In the genomic region with DNA sequence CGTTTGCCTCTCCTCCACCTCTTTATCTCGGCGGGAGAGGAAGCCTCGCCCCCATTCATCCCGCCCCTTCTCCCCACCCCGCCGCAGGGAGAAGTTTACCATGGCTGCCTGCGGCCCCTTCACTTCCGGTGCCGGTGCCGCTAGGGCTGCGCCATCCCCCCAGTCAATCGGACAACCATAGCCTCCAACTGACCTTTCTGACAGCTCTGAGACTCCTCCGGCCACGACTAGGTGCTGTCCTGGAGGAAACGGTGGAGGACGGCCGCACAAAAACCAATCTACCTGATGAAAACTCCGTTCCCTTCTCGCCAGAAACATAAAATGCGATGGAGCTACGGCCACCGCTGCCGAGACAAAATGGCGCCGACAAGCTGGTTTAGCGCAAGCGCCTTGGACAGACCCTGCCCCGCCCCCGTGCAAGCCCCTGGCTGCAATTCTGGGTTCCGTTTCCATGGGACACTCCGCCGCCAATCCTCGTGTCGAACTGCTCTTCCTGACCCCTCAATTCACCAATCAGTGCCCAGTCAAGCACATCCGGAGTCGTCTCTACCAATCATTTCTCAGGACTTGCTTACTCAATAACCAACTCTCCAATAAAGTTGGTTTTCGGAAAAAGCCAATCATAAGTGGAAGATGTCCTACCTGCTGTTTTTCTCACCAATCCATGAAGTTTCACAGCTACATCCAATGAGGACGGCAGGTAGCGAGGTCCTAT, we compare ENCODE assay signal across 1 cellular context.
A peak's percentile ranks its signal among the peaks of the same experiment; 100 is the strongest.
TF ChIP-seq lines count a peak whose summit lies in the region.

No MANE protein-coding gene starts in this region.

TF ChIP-seq in HepG2, 621 proteins besides CTCF, POLR2A, EP300 and RAD21 (continued from another document):
- TF ChIP-seq, protein P1, sequence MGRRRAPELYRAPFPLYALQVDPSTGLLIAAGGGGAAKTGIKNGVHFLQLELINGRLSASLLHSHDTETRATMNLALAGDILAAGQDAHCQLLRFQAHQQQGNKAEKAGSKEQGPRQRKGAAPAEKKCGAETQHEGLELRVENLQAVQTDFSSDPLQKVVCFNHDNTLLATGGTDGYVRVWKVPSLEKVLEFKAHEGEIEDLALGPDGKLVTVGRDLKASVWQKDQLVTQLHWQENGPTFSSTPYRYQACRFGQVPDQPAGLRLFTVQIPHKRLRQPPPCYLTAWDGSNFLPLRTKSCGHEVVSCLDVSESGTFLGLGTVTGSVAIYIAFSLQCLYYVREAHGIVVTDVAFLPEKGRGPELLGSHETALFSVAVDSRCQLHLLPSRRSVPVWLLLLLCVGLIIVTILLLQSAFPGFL (CRISPR knock-in tag; IDR thresholded peaks at IDR 0.05), result no peak
- TF ChIP-seq, protein P2, sequence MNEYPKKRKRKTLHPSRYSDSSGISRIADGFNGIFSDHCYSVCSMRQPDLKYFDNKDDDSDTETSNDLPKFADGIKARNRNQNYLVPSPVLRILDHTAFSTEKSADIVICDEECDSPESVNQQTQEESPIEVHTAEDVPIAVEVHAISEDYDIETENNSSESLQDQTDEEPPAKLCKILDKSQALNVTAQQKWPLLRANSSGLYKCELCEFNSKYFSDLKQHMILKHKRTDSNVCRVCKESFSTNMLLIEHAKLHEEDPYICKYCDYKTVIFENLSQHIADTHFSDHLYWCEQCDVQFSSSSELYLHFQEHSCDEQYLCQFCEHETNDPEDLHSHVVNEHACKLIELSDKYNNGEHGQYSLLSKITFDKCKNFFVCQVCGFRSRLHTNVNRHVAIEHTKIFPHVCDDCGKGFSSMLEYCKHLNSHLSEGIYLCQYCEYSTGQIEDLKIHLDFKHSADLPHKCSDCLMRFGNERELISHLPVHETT (CRISPR knock-in tag; conservative IDR thresholded peaks at IDR 0.05), result no peak
- TF ChIP-seq HNRNPK (IDR thresholded peaks at IDR 0.05; ENCODE audit: low read depth, low read length, poor library complexity, severe bottlenecking) (no peak), ZNF17 (CRISPR knock-in tag; IDR thresholded peaks at IDR 0.05) (no peak), SIX4 (CRISPR knock-in tag; IDR thresholded peaks at IDR 0.05) (0 out of 2 replicates have a peak, but pooled peaks have one; percentile 31), WIZ (CRISPR knock-in tag; IDR thresholded peaks at IDR 0.05) (no peak), ZNF660 (CRISPR knock-in tag; IDR thresholded peaks at IDR 0.05; ENCODE audit: borderline replicate concordance, low read depth) (no peak), ZNF234 (CRISPR knock-in tag; conservative IDR thresholded peaks at IDR 0.05) (no peak), ZNF335 (CRISPR knock-in tag; IDR thresholded peaks at IDR 0.05) (peak; percentile 59; the same call in 1 of the 2 replicates), ARNT (IDR thresholded peaks at IDR 0.05) (no peak), ZNF557 (CRISPR knock-in tag; IDR thresholded peaks at IDR 0.05) (no peak), ATAD3A (CRISPR knock-in tag; IDR thresholded peaks at IDR 0.05) (no peak), SAFB2 (CRISPR knock-in tag; IDR thresholded peaks at IDR 0.05; ENCODE audit: borderline replicate concordance, low read depth) (peak; percentile 53; the same call in 1 of the 2 replicates), HHEX (CRISPR knock-in tag; IDR thresholded peaks at IDR 0.05) (no peak), ZNF720 (CRISPR knock-in tag; IDR thresholded peaks at IDR 0.05) (no peak)
- TF ChIP-seq, protein P3, sequence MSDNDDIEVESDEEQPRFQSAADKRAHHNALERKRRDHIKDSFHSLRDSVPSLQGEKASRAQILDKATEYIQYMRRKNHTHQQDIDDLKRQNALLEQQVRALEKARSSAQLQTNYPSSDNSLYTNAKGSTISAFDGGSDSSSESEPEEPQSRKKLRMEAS (IDR thresholded peaks at IDR 0.05), result peak; percentile 11; the same call in 1 of the 2 replicates
- TF ChIP-seq, protein P4, sequence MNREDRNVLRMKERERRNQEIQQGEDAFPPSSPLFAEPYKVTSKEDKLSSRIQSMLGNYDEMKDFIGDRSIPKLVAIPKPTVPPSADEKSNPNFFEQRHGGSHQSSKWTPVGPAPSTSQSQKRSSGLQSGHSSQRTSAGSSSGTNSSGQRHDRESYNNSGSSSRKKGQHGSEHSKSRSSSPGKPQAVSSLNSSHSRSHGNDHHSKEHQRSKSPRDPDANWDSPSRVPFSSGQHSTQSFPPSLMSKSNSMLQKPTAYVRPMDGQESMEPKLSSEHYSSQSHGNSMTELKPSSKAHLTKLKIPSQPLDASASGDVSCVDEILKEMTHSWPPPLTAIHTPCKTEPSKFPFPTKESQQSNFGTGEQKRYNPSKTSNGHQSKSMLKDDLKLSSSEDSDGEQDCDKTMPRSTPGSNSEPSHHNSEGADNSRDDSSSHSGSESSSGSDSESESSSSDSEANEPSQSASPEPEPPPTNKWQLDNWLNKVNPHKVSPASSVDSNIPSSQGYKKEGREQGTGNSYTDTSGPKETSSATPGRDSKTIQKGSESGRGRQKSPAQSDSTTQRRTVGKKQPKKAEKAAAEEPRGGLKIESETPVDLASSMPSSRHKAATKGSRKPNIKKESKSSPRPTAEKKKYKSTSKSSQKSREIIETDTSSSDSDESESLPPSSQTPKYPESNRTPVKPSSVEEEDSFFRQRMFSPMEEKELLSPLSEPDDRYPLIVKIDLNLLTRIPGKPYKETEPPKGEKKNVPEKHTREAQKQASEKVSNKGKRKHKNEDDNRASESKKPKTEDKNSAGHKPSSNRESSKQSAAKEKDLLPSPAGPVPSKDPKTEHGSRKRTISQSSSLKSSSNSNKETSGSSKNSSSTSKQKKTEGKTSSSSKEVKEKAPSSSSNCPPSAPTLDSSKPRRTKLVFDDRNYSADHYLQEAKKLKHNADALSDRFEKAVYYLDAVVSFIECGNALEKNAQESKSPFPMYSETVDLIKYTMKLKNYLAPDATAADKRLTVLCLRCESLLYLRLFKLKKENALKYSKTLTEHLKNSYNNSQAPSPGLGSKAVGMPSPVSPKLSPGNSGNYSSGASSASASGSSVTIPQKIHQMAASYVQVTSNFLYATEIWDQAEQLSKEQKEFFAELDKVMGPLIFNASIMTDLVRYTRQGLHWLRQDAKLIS (CRISPR knock-in tag; IDR thresholded peaks at IDR 0.05), result no peak
- TF ChIP-seq, protein P5, sequence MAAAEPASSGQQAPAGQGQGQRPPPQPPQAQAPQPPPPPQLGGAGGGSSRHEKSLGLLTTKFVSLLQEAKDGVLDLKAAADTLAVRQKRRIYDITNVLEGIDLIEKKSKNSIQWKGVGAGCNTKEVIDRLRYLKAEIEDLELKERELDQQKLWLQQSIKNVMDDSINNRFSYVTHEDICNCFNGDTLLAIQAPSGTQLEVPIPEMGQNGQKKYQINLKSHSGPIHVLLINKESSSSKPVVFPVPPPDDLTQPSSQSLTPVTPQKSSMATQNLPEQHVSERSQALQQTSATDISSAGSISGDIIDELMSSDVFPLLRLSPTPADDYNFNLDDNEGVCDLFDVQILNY (CRISPR knock-in tag; conservative IDR thresholded peaks at IDR 0.05), result no peak
- TF ChIP-seq, protein P6, sequence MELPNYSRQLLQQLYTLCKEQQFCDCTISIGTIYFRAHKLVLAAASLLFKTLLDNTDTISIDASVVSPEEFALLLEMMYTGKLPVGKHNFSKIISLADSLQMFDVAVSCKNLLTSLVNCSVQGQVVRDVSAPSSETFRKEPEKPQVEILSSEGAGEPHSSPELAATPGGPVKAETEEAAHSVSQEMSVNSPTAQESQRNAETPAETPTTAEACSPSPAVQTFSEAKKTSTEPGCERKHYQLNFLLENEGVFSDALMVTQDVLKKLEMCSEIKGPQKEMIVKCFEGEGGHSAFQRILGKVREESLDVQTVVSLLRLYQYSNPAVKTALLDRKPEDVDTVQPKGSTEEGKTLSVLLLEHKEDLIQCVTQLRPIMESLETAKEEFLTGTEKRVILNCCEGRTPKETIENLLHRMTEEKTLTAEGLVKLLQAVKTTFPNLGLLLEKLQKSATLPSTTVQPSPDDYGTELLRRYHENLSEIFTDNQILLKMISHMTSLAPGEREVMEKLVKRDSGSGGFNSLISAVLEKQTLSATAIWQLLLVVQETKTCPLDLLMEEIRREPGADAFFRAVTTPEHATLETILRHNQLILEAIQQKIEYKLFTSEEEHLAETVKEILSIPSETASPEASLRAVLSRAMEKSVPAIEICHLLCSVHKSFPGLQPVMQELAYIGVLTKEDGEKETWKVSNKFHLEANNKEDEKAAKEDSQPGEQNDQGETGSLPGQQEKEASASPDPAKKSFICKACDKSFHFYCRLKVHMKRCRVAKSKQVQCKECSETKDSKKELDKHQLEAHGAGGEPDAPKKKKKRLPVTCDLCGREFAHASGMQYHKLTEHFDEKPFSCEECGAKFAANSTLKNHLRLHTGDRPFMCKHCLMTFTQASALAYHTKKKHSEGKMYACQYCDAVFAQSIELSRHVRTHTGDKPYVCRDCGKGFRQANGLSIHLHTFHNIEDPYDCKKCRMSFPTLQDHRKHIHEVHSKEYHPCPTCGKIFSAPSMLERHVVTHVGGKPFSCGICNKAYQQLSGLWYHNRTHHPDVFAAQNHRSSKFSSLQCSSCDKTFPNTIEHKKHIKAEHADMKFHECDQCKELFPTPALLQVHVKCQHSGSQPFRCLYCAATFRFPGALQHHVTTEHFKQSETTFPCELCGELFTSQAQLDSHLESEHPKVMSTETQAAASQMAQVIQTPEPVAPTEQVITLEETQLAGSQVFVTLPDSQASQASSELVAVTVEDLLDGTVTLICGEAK (IDR thresholded peaks at IDR 0.05), result no peak
- TF ChIP-seq, protein P6 (CRISPR knock-in tag; IDR thresholded peaks at IDR 0.05), result 0 out of 2 replicates have a peak, but pooled peaks have one; percentile 52
- TF ChIP-seq, protein P7, sequence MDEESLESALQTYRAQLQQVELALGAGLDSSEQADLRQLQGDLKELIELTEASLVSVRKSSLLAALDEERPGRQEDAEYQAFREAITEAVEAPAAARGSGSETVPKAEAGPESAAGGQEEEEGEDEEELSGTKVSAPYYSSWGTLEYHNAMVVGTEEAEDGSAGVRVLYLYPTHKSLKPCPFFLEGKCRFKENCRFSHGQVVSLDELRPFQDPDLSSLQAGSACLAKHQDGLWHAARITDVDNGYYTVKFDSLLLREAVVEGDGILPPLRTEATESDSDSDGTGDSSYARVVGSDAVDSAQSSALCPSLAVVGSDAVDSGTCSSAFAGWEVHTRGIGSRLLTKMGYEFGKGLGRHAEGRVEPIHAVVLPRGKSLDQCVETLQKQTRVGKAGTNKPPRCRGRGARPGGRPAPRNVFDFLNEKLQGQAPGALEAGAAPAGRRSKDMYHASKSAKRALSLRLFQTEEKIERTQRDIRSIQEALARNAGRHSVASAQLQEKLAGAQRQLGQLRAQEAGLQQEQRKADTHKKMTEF (CRISPR knock-in tag; IDR thresholded peaks at IDR 0.05), result peak; percentile 56
